ENCODE assay signal across 9 cellular contexts in the genomic region with DNA sequence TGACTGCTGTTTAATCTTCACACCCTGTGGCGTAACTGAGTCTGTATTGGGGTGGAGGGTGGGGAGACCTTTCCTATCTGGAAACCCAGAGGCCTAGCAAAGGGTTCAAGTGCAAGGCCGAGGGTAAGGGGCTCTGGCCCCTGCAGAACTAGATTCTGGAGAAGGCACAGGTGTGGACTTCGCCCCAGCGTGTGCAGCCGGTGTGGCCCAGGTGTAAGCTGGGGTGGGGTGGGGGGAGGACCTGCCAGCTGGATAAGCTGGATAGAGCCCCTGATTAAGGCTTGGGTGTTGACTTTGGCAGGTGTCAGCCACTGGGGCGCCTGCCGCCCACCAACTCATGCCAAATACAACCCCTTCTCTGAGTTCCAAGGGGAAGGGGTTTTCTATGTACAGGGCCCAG. TPM values are rescaled to one million over a fixed set of nuclear protein-coding genes. Genes with fewer than 3 reads are reported as not detected.
DNase-seq lines count a peak whose midpoint lies in the region; ATAC-seq and TF ChIP-seq lines count a peak whose summit lies in the region.
"Had no signal": no experiment of that assay in that cellular context is flagged by ENCODE, and none has a peak within 500 bp of the region (broad histone marks: within the 10 kb centered on the region; RNA-seq: fewer than 3 reads in every experiment).

No MANE protein-coding gene starts in this region.

- DNase-seq in activated T-cell treated with anti-CD3 and anti-CD28 coated beads, Interleukin-2, amount 50 U/mL, for 24 hours = no peak
- no peak for DNase-seq in activated T-cell treated with anti-CD3 and anti-CD28 coated beads for 4 hours
- DNase-seq in mesothelial cell of epicardium (ENCODE audit: low spot score in 2 of 2, unreplicated experiment in 2 of 2) = no peak
- DNase-seq in thoracic aorta (ENCODE audit: low spot score) = no peak
- DNase-seq in ovary = no peak
- no peak for DNase-seq in left lobe of liver (ENCODE audit: low spot score)
- DNase-seq: NCI-H1417 treated with DMSO at 0.1 percent for 48 hours had no signal

- no peak for TF ChIP-seq EP300 in ovary (IDR thresholded peaks at IDR 0.05)

- peak overlapping the region; percentile 23 to 63 for H3K27ac ChIP-seq in thoracic aorta
- H3K27ac ChIP-seq in ovary = no peak overlapping the region

- no peak overlapping the region for H3K27ac Mint-ChIP-seq in activated T-cell treated with anti-CD3 and anti-CD28 coated beads, Interleukin-2, amount 50 U/mL, for 24 hours
- H3K27ac Mint-ChIP-seq in brain (peak overlapping the region; percentile 48 to 82 (median 69)), mesothelial cell of epicardium (no peak overlapping the region)

- intact Hi-C loops in ovary (cut with DNase I) = loop anchor here in 1 of 4 donors (5.0 kb wide), 1 partner anchor 46 kb away; no protein-coding TSS in a partner anchor

- 94 to 98% (median 96%) methylated on average over 7 of the region's 7 CpGs for WGBS in ovary, 3 donors

- peaks cover 24% of the 10 kb centered on the region for H3K4me1 Mint-ChIP-seq in activated T-cell treated with anti-CD3 and anti-CD28 coated beads, Interleukin-2, amount 50 U/mL, for 24 hours (ENCODE audit: low read depth)
- peaks cover 17% of the 10 kb centered on the region for H3K4me1 Mint-ChIP-seq in brain
- peaks cover 9% of the 10 kb centered on the region for H3K4me1 Mint-ChIP-seq in mesothelial cell of epicardium

- H3K4me1 ChIP-seq in thoracic aorta (ENCODE audit: control insufficient read depth in 1 of 2, low read depth in 2 of 2) (peaks cover 2 to 25% of the 10 kb centered on the region in 2 donors), ovary (ENCODE audit: insufficient read depth) (peaks cover 4% of the 10 kb centered on the region)

- no peaks in the 10 kb centered on the region for H3K27me3 Mint-ChIP-seq in activated T-cell treated with anti-CD3 and anti-CD28 coated beads, Interleukin-2, amount 50 U/mL, for 24 hours
- peaks cover 7% of the 10 kb centered on the region for H3K27me3 Mint-ChIP-seq in brain
- no peaks in the 10 kb centered on the region for H3K27me3 Mint-ChIP-seq in mesothelial cell of epicardium (ENCODE audit: low read depth)

- H3K4me3 ChIP-seq in thoracic aorta = peak overlapping the region; percentile 75
- no peak overlapping the region for H3K4me3 ChIP-seq in ovary

- peak overlapping the region; percentile 78 for H3K4me3 Mint-ChIP-seq in activated T-cell treated with anti-CD3 and anti-CD28 coated beads, Interleukin-2, amount 50 U/mL, for 24 hours
- peak overlapping the region; percentile 83 to 90 (median 86) for H3K4me3 Mint-ChIP-seq in brain
- peak overlapping the region; percentile 87 for H3K4me3 Mint-ChIP-seq in mesothelial cell of epicardium

- no peak for ATAC-seq in thoracic aorta (ENCODE audit: insufficient number of reproducible peaks, low FRiP score, low read depth)
- no peak for ATAC-seq in left lobe of liver
- no peak for ATAC-seq in HG02840 (IDR thresholded peaks at IDR 0.05; ENCODE audit: low FRiP score, unreplicated experiment)

- H3K9me3 ChIP-seq in thoracic aorta (no peaks in the 10 kb centered on the region), ovary (no peaks in the 10 kb centered on the region)

- TF ChIP-seq POLR2A in ovary (IDR thresholded peaks at IDR 0.05) = no peak

- no peaks in the 10 kb centered on the region for H3K9me3 Mint-ChIP-seq in activated T-cell treated with anti-CD3 and anti-CD28 coated beads, Interleukin-2, amount 50 U/mL, for 24 hours
- H3K9me3 Mint-ChIP-seq in brain (no peaks in the 10 kb centered on the region), mesothelial cell of epicardium (no peaks in the 10 kb centered on the region)

- TF ChIP-seq CTCF in brain (conservative IDR thresholded peaks at IDR 0.05) (no peak), mesothelial cell of epicardium (IDR thresholded peaks at IDR 0.05; ENCODE audit: unreplicated experiment) (no peak), thoracic aorta (IDR thresholded peaks at IDR 0.05) (no peak), ovary (IDR thresholded peaks at IDR 0.05) (no peak)

- H3K27me3 ChIP-seq in thoracic aorta (replicated peaks; ENCODE audit: insufficient read depth) (no peaks in the 10 kb centered on the region), ovary (no peaks in the 10 kb centered on the region)

- H3K36me3 Mint-ChIP-seq in activated T-cell treated with anti-CD3 and anti-CD28 coated beads, Interleukin-2, amount 50 U/mL, for 24 hours (ENCODE audit: low read depth) = peaks cover 37% of the 10 kb centered on the region
- H3K36me3 Mint-ChIP-seq in brain (peaks cover 61% of the 10 kb centered on the region), mesothelial cell of epicardium (peaks cover 33% of the 10 kb centered on the region)

- peaks cover 37% of the 10 kb centered on the region for H3K36me3 ChIP-seq in thoracic aorta
- no peaks in the 10 kb centered on the region for H3K36me3 ChIP-seq in ovary

RNA-seq across cellular contexts. Expression of a gene that starts 1.3 kb away (rescaled TPM):
- polyA plus RNA-seq in brain (ENCODE audit: insufficient read depth, low read depth, low replicate concordance) = 29.2 TPM
- total RNA-seq in mesothelial cell of epicardium = 26.3 to 28.4 TPM (median 27.3 TPM) in 3 replicates
- total RNA-seq in thoracic aorta = 10 to 100 TPM; 14.2 to 20.4 TPM
- total RNA-seq in ovary = 10 to 100 TPM in 5 of 7 donors, 1 to 10 TPM in 2; 6.8 to 27.2 (median 17.3) TPM
- polyA plus RNA-seq in ovary = 1 to 10 TPM; 4.7 to 9.1 TPM
- total RNA-seq in left lobe of liver = 3.3 TPM

RNA-seq across cellular contexts. Expression of a gene that starts 7.9 kb away (rescaled TPM):
- polyA plus RNA-seq in brain (ENCODE audit: insufficient read depth, low read depth, low replicate concordance) = 162 TPM
- 56.8 to 61.4 TPM (median 57.2 TPM) in 3 replicates for total RNA-seq in mesothelial cell of epicardium
- total RNA-seq in thoracic aorta = 100 to 1,000 TPM; 103 to 144 TPM
- total RNA-seq in ovary = 100 to 1,000 TPM in 2 of 7 donors, 10 to 100 TPM in 5; 64.0 to 296 (median 80.5) TPM
- 10 to 100 TPM; 71.4 to 99.5 TPM for polyA plus RNA-seq in ovary
- 154 TPM for total RNA-seq in left lobe of liver

RNA-seq across cellular contexts. Expression of a gene that starts 8.2 kb away (rescaled TPM):
- polyA plus RNA-seq in brain (ENCODE audit: insufficient read depth, low read depth, low replicate concordance) (19.1 TPM), ovary (10 to 100 TPM; 31.9 to 41.9 TPM)
- total RNA-seq in mesothelial cell of epicardium (29.6 to 34.9 TPM (median 34.2 TPM) in 3 replicates), thoracic aorta (10 to 100 TPM; 15.1 to 21.8 TPM), ovary (10 to 100 TPM; 21.0 to 38.6 (median 30.2) TPM), left lobe of liver (25.6 TPM)

RNA-seq across cellular contexts. Expression of a gene that starts 17.1 kb away (rescaled TPM):
- polyA plus RNA-seq in brain (ENCODE audit: insufficient read depth, low read depth, low replicate concordance) (60.6 TPM), ovary (10 to 100 TPM; 11.6 to 23.2 TPM)
- total RNA-seq in mesothelial cell of epicardium (18.9 to 21.4 TPM (median 20.4 TPM) in 3 replicates), thoracic aorta (10 to 100 TPM; 55.7 to 69.7 TPM), ovary (10 to 100 TPM; 12.3 to 42.5 (median 31.5) TPM), left lobe of liver (8.8 TPM)

RNA-seq across cellular contexts. Expression of a gene that starts 36.3 kb away (rescaled TPM):
- polyA plus RNA-seq in brain (ENCODE audit: insufficient read depth, low read depth, low replicate concordance) = 1.5 TPM
- 2.7 to 2.9 TPM (median 2.8 TPM) in 3 replicates for total RNA-seq in mesothelial cell of epicardium
- 1 to 10 TPM; 1.2 to 1.5 TPM for total RNA-seq in thoracic aorta
- total RNA-seq in ovary = 1 to 10 TPM in 6 of 7 donors, under 1 TPM in 1; 0.60 to 3.3 (median 2.5) TPM
- 1 to 10 TPM; 1.4 to 2.4 TPM for polyA plus RNA-seq in ovary
- total RNA-seq in left lobe of liver = 2.6 TPM

Comparison
In these comparisons a context has a peak if more than half of its experiments do, and no peak if none do; other contexts are left out.
1. H3K27ac Mint-ChIP-seq: peak in brain (5 of 5); none in activated T-cell treated with anti-CD3 and anti-CD28 coated beads, Interleukin-2, amount 50 U/mL, for 24 hours (single experiment) and mesothelial cell of epicardium (single experiment).
2. H3K27ac ChIP-seq: peak in thoracic aorta (2 of 2); none in ovary (0 of 2).
3. Peak in every context shown above with its lines, with median percentiles within 50 percentile points of each other: H3K4me3 Mint-ChIP-seq.